21 cellular contexts compared by ENCODE assay signal in the genomic region with DNA sequence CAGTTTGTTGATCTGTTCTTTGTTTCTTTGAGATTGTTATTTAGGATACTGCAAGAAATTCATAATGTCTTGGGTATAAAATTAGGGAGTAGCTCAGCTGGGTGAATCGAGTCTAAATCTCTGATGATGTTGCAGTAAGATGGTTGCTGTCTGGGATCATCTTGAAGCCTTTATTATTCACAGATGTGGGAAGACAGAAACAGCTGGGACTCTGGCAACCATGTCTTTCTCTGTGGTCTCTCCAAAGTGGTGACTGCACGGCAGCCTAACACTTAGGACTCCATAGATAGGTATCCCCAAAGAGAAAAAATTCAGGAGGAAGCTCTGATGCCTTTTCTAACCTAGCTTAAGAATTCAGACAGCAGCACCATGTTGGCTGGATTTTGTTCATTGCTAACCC. TPM values are rescaled to one million over a fixed set of nuclear protein-coding genes. Genes with fewer than 3 reads are reported as not detected.
DNase-seq lines count a peak whose midpoint lies in the region; ATAC-seq and TF ChIP-seq lines count a peak whose summit lies in the region.
"Had no signal": no experiment of that assay in that cellular context is flagged by ENCODE, and none has a peak within 500 bp of the region (broad histone marks: within the 10 kb centered on the region; RNA-seq: fewer than 3 reads in every experiment).

No MANE protein-coding gene starts in this region.

- ATAC-seq in natural killer cell = no peak
- no peak for ATAC-seq in natural killer cell treated with Interleukin-12 subunit alpha and Interleukin-12 subunit beta and Interleukin-15 and Interleukin-18, amount 100 ng/mL, for 72 hours
- ATAC-seq in gastroesophageal sphincter = no peak
- no peak for ATAC-seq in GM18870 (IDR thresholded peaks at IDR 0.05; ENCODE audit: unreplicated experiment)
- ATAC-seq: HCT116 had no signal

- H3K4me1 Mint-ChIP-seq in natural killer cell = peaks cover 77 to 78% of the 10 kb centered on the region in 2 donors
- peaks cover 53 to 66% of the 10 kb centered on the region in 2 donors for H3K4me1 Mint-ChIP-seq in natural killer cell treated with Interleukin-12 subunit alpha and Interleukin-12 subunit beta and Interleukin-15 and Interleukin-18, amount 100 ng/mL, for 72 hours (ENCODE audit: low read depth in 2 of 2)

- no peaks in the 10 kb centered on the region for H3K36me3 Mint-ChIP-seq in natural killer cell
- peaks cover 17% of the 10 kb centered on the region for H3K36me3 Mint-ChIP-seq in natural killer cell treated with Interleukin-12 subunit alpha and Interleukin-12 subunit beta and Interleukin-15 and Interleukin-18, amount 100 ng/mL, for 72 hours

- TF ChIP-seq POLR2A in gastroesophageal sphincter (IDR thresholded peaks at IDR 0.05) = no peak

- H3K9ac ChIP-seq in SK-N-MC (ENCODE audit: insufficient read length) = no peak overlapping the region
- H3K9ac ChIP-seq: BLaER1 treated with 17β-estradiol and CSF1 and Interleukin-3, amounts not matched to agents 10 nM and 100 nM had no signal

- 40 to 67% methylated on average over 1 of the region's 2 CpGs for WGBS in gastroesophageal sphincter (ENCODE audit: low coverage in 1 of 2), 2 donors

- TF ChIP-seq EP300 in gastroesophageal sphincter (IDR thresholded peaks at IDR 0.05) = no peak

- peak overlapping the region; percentile 79 to 83 for H3K27ac Mint-ChIP-seq in natural killer cell
- H3K27ac Mint-ChIP-seq in natural killer cell treated with Interleukin-12 subunit alpha and Interleukin-12 subunit beta and Interleukin-15 and Interleukin-18, amount 100 ng/mL, for 72 hours = peak overlapping the region in 1 of 2 donors; percentile 44
- H3K27ac Mint-ChIP-seq: activated naive CD4-positive, alpha-beta T cell treated with anti-CD3 and anti-CD28 coated beads for 36 hours; brain had no signal

- H3K27ac ChIP-seq in SK-N-MC (no peak overlapping the region), gastroesophageal sphincter (peak overlapping the region; percentile 38 to 94 (median 72))
- H3K27ac ChIP-seq: BLaER1 treated with 17β-estradiol and CSF1 and Interleukin-3, amounts not matched to agents 10 nM and 100 nM; SJCRH30 had no signal

- peaks cover 9 to 85% (median 21%) of the 10 kb centered on the region in 3 donors for H3K4me1 ChIP-seq in gastroesophageal sphincter
- H3K4me1 ChIP-seq: SJCRH30 had no signal

- intact Hi-C loops in natural killer cell (cut with micrococcal nuclease) = no loop called here

- TF ChIP-seq CTCF in natural killer cell (IDR thresholded peaks at IDR 0.05) (no peak), gastroesophageal sphincter (IDR thresholded peaks at IDR 0.05) (no peak), GM13977 (IDR thresholded peaks at IDR 0.05; ENCODE audit: extremely low read depth, insufficient read depth, missing control alignments) (no peak)

- no peak for DNase-seq in natural killer cell
- no peak for DNase-seq in natural killer cell treated with Interleukin-12 subunit alpha and Interleukin-12 subunit beta and Interleukin-15 and Interleukin-18, amount 100 ng/mL, for 72 hours (ENCODE audit: low spot score)
- peak; percentile 14 for DNase-seq in SK-N-MC (ENCODE audit: low read depth, low spot score)
- no peak for DNase-seq in retina
- DNase-seq in GM13977 (ENCODE audit: low spot score) = no peak
- no peak for DNase-seq in COR-L47 (lab: John Stamatoyannopoulos, UW)
- DNase-seq: activated CD4-positive, CD25-positive, alpha-beta regulatory T cell treated with anti-CD3 and anti-CD28 coated beads, Interleukin-2, amount 50 U/mL, for 72 hours; activated CD8-positive, alpha-beta memory T cell treated with anti-CD3 and anti-CD28 coated beads, Interleukin-2, amount 50 U/mL, for 48 hours; activated naive CD4-positive, alpha-beta T cell treated with anti-CD3 and anti-CD28 coated beads for 36 hours; cortex of kidney; DMS53; KBM-7; NCI-H524 treated with DMSO at 0.1 percent for 48 hours; SJCRH30; stimulated activated CD4-positive, alpha-beta T cell treated with anti-CD3 and anti-CD28 coated beads, Interleukin-4, amount 100 ng/mL, for 1 hour; T-helper 9 cell had no signal

- H3K27me3 Mint-ChIP-seq in natural killer cell (ENCODE audit: low read depth in 2 of 2) = no peaks in the 10 kb centered on the region
- no peaks in the 10 kb centered on the region for H3K27me3 Mint-ChIP-seq in natural killer cell treated with Interleukin-12 subunit alpha and Interleukin-12 subunit beta and Interleukin-15 and Interleukin-18, amount 100 ng/mL, for 72 hours
- H3K27me3 Mint-ChIP-seq: brain had no signal

- in situ Hi-C loops in GM13977 (cut with MboI; ENCODE audit: low pct_unique_long_range_greater_than_20kb, low sequenced_read_pairs, unreplicated experiment) = no loop called here

- H3K4me3 Mint-ChIP-seq in natural killer cell = no peak overlapping the region
- no peak overlapping the region for H3K4me3 Mint-ChIP-seq in natural killer cell treated with Interleukin-12 subunit alpha and Interleukin-12 subunit beta and Interleukin-15 and Interleukin-18, amount 100 ng/mL, for 72 hours
- H3K4me3 Mint-ChIP-seq: activated naive CD4-positive, alpha-beta T cell treated with anti-CD3 and anti-CD28 coated beads for 36 hours; brain had no signal

- H3K36me3 ChIP-seq in SK-N-MC (ENCODE audit: insufficient read depth, low read length) (peaks cover 6% of the 10 kb centered on the region), gastroesophageal sphincter (peaks cover 0 to 11% of the 10 kb centered on the region in 2 donors)

- H3K4me3 ChIP-seq in SK-N-MC (no peak overlapping the region), gastroesophageal sphincter (no peak overlapping the region)
- H3K4me3 ChIP-seq: BLaER1 treated with 17β-estradiol and CSF1 and Interleukin-3, amounts not matched to agents 10 nM and 100 nM; SJCRH30 had no signal

- H3K27me3 ChIP-seq in gastroesophageal sphincter = no peaks in the 10 kb centered on the region
- H3K27me3 ChIP-seq: BLaER1 treated with 17β-estradiol and CSF1 and Interleukin-3, amounts not matched to agents 10 nM and 100 nM; SJCRH30 had no signal

- H3K9me3 ChIP-seq in SK-N-MC (ENCODE audit: low read depth, low read length) = no peaks in the 10 kb centered on the region
- no peaks in the 10 kb centered on the region for H3K9me3 ChIP-seq in gastroesophageal sphincter
- H3K9me3 ChIP-seq: SJCRH30 had no signal

- no peaks in the 10 kb centered on the region for H3K9me3 Mint-ChIP-seq in natural killer cell
- peaks cover 5% of the 10 kb centered on the region for H3K9me3 Mint-ChIP-seq in natural killer cell treated with Interleukin-12 subunit alpha and Interleukin-12 subunit beta and Interleukin-15 and Interleukin-18, amount 100 ng/mL, for 72 hours

RNA-seq across cellular contexts. Expression of gene RAP1A, which starts 52.7 kb away (rescaled TPM):
- total RNA-seq in natural killer cell = 100 to 1,000 TPM in 2 of 3 donors, 10 to 100 TPM in 1; 83.7 to 112 (median 104) TPM
- total RNA-seq in natural killer cell treated with Interleukin-12 subunit alpha and Interleukin-12 subunit beta and Interleukin-15 and Interleukin-18, amount 100 ng/mL, for 72 hours = 100 to 1,000 TPM in 1 of 2 donors, 10 to 100 TPM in 1; 97.8 to 138 TPM
- 100 to 1,000 TPM; 177 to 268 (median 214) TPM for total RNA-seq in gastroesophageal sphincter
